Comparison of ENCODE assay signal across 1 cellular context in genomic region chr17:79160980-79161621, GRCh38.
TF ChIP-seq lines count a peak whose summit lies in the region.

No MANE protein-coding gene starts in this region.

TF ChIP-seq in A549, 52 proteins besides CTCF, POLR2A, EP300 and RAD21 (continued from another document):
- TF ChIP-seq PBX3 (IDR thresholded peaks at IDR 0.05) = no peak
- TF ChIP-seq SMC3 (IDR thresholded peaks at IDR 0.05) = no peak
- TF ChIP-seq HOXA7 (CRISPR knock-in tag; IDR thresholded peaks at IDR 0.05) = no peak
- no peak for TF ChIP-seq HEYL (CRISPR knock-in tag; IDR thresholded peaks at IDR 0.05)
